In genomic region chr12:90004319-90005074, GRCh38 we compare ENCODE assay signal across 16 cellular contexts.
DNase-seq lines count a peak whose midpoint lies in the region; ATAC-seq and TF ChIP-seq lines count a peak whose summit lies in the region.
"Had no signal": no experiment of that assay in that cellular context is flagged by ENCODE, and none has a peak within 500 bp of the region (broad histone marks: within the 10 kb centered on the region; RNA-seq: fewer than 3 reads in every experiment).

No MANE protein-coding gene starts in this region.

- H3K27me3 Mint-ChIP-seq in WTC11 (ENCODE audit: low read depth) (no peaks in the 10 kb centered on the region), type B pancreatic cell (no peaks in the 10 kb centered on the region)
- H3K27me3 Mint-ChIP-seq: activated CD4-positive, alpha-beta memory T cell treated with anti-CD3 and anti-CD28 coated beads, Interleukin-2, amount 10 ng/mL, durations not matched to agents 7 days and 5 days had no signal

- TF ChIP-seq CTCF in WTC11 (IDR thresholded peaks at IDR 0.05) (no peak), type B pancreatic cell (conservative IDR thresholded peaks at IDR 0.05) (no peak)

- CTCF ChIA-PET in WTC11 (lab: Charles Lee) = no interaction called here

- ATAC-seq in HG03159 (IDR thresholded peaks at IDR 0.05; ENCODE audit: unreplicated experiment) (peak; percentile 47), WTC11 (peak; percentile 76)
- ATAC-seq: heart left ventricle, Panc1 had no signal

- H3K36me3 Mint-ChIP-seq in WTC11 (no peaks in the 10 kb centered on the region), type B pancreatic cell (no peaks in the 10 kb centered on the region)
- H3K36me3 Mint-ChIP-seq: brain had no signal

- DNase-seq in NOMO-1 treated with DMSO at 0.1 percent for 48 hours (lab: John Stamatoyannopoulos, UW; ENCODE audit: unreplicated experiment) (peak; percentile 2), NOMO-1 (lab: John Stamatoyannopoulos, UW; ENCODE audit: unreplicated experiment in 2 of 2) (no peak), WTC11 (ENCODE audit: low spot score) (no peak), type B pancreatic cell (ENCODE audit: extremely low spot score, unreplicated experiment) (no peak), germinal center (ENCODE audit: low spot score) (no peak), NCI-H1436 (lab: John Stamatoyannopoulos, UW) (no peak), H4 (ENCODE audit: low spot score) (no peak)
- DNase-seq: activated CD4-positive, alpha-beta memory T cell treated with anti-CD3 and anti-CD28 coated beads, Interleukin-2, amount 10 ng/mL, durations not matched to agents 7 days and 5 days; activated naive CD4-positive, alpha-beta T cell treated with Interleukin-2 at 50 U/mL for 16 hours; heart left ventricle; occipital lobe; T-helper 2 cell; upper lobe of left lung had no signal

- no peak overlapping the region for H3K4me3 Mint-ChIP-seq in WTC11
- no peak overlapping the region for H3K4me3 Mint-ChIP-seq in type B pancreatic cell
- H3K4me3 Mint-ChIP-seq: activated CD4-positive, alpha-beta memory T cell treated with anti-CD3 and anti-CD28 coated beads, Interleukin-2, amount 10 ng/mL, durations not matched to agents 7 days and 5 days; brain had no signal

- H3K9me3 Mint-ChIP-seq in WTC11 = no peaks in the 10 kb centered on the region
- H3K9me3 Mint-ChIP-seq in type B pancreatic cell = no peaks in the 10 kb centered on the region
- H3K9me3 Mint-ChIP-seq: activated CD4-positive, alpha-beta memory T cell treated with anti-CD3 and anti-CD28 coated beads, Interleukin-2, amount 10 ng/mL, durations not matched to agents 7 days and 5 days; brain had no signal

- H3K27ac Mint-ChIP-seq in WTC11 = peak overlapping the region; percentile 8
- peak overlapping the region; percentile 40 for H3K27ac Mint-ChIP-seq in type B pancreatic cell
- H3K27ac Mint-ChIP-seq: activated CD4-positive, alpha-beta memory T cell treated with anti-CD3 and anti-CD28 coated beads, Interleukin-2, amount 10 ng/mL, durations not matched to agents 7 days and 5 days; brain had no signal

- peaks cover 19% of the 10 kb centered on the region for H3K4me1 Mint-ChIP-seq in WTC11
- H3K4me1 Mint-ChIP-seq in type B pancreatic cell (ENCODE audit: unreplicated experiment) = peaks cover 10% of the 10 kb centered on the region
- H3K4me1 Mint-ChIP-seq: activated CD4-positive, alpha-beta memory T cell treated with anti-CD3 and anti-CD28 coated beads, Interleukin-2, amount 10 ng/mL, durations not matched to agents 7 days and 5 days had no signal

- POLR2A ChIA-PET in WTC11 (lab: Charles Lee) = no interaction called here

TF ChIP-seq in WTC11, 78 proteins besides CTCF, POLR2A, EP300 and RAD21 (continues in another document):
- TF ChIP-seq ZMAT4 (CRISPR knock-in tag; IDR thresholded peaks at IDR 0.05) = no peak
- TF ChIP-seq FOXP4 (CRISPR knock-in tag; IDR thresholded peaks at IDR 0.05) = no peak
- no peak for TF ChIP-seq FOXK1 (CRISPR knock-in tag; IDR thresholded peaks at IDR 0.05)
- TF ChIP-seq AFF4 (CRISPR knock-in tag; IDR thresholded peaks at IDR 0.05; ENCODE audit: borderline replicate concordance) = no peak
- no peak for TF ChIP-seq PREB (CRISPR knock-in tag; IDR thresholded peaks at IDR 0.05; ENCODE audit: borderline replicate concordance)
- no peak for TF ChIP-seq JAZF1 (CRISPR knock-in tag; IDR thresholded peaks at IDR 0.05)
- no peak for TF ChIP-seq ZBTB43 (CRISPR knock-in tag; IDR thresholded peaks at IDR 0.05)
- no peak for TF ChIP-seq ZNF219 (CRISPR knock-in tag; IDR thresholded peaks at IDR 0.05; ENCODE audit: borderline replicate concordance)
- no peak for TF ChIP-seq RELA (CRISPR knock-in tag; IDR thresholded peaks at IDR 0.05; ENCODE audit: borderline replicate concordance)
